In the genomic region with DNA sequence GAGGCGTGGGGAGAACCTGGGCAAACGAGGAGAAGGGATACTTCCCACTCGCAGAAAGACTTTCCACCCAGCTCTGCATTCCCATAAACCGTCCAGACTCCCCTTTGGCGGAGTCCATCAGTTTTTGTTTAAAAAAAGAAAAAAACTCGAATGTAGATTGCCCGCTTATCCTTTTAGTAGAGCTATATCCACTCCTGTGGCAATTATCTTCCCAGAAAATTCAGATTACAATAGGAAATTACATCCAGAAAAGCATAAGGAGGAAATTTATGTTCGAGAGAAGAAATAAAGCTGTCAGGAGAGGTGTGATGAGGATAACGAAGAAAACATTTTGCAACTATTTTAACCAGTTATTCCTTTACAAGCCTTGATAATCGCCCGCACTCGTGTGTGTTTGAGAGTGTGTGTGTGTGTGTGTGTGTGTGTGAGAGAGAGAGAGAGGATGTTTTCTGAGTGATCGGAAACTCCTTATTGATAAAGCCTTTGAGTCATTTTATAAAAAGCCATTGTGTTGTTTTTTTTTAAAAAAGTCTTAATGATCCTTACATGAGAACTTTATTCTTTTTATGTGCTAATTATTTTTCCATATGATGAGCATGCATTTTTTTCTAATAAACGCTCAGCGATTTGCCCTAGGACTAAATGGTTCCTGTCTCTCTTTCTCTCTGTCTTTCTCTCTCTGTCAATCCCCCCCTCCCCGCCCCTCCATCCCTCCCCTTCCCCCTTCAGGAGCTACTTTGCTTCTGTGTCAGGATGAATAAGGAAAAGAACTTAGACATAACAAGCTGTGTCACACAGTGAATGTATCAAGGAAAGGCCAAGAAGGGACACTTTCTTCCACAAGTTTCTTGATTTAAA, we compare ENCODE assay signal across 2 cellular contexts.
TF ChIP-seq lines count a peak whose summit lies in the region.

No MANE protein-coding gene starts in this region.

TF ChIP-seq in K562, 482 proteins besides CTCF, POLR2A, EP300 and RAD21 (continued from another document and continues in another):
- peak; percentile 20 for TF ChIP-seq ARHGAP35 (IDR thresholded peaks at IDR 0.05; ENCODE audit: partially characterized antibody)
- 0 out of 2 replicates have a peak, but pooled peaks have one; percentile 54 for TF ChIP-seq OTX1 (CRISPR knock-in tag; IDR thresholded peaks at IDR 0.05)
- no peak for TF ChIP-seq GTF2E2 (tag; IDR thresholded peaks at IDR 0.05)
- TF ChIP-seq, protein P1, sequence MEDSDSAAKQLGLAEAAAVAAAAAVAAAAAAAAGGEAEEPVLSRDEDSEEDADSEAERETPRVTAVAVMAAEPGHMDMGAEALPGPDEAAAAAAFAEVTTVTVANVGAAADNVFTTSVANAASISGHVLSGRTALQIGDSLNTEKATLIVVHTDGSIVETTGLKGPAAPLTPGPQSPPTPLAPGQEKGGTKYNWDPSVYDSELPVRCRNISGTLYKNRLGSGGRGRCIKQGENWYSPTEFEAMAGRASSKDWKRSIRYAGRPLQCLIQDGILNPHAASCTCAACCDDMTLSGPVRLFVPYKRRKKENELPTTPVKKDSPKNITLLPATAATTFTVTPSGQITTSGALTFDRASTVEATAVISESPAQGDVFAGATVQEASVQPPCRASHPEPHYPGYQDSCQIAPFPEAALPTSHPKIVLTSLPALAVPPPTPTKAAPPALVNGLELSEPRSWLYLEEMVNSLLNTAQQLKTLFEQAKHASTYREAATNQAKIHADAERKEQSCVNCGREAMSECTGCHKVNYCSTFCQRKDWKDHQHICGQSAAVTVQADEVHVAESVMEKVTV (CRISPR knock-in tag; IDR thresholded peaks at IDR 0.05), result 0 out of 2 replicates have a peak, but pooled peaks have one; percentile 2
- TF ChIP-seq, protein P2, sequence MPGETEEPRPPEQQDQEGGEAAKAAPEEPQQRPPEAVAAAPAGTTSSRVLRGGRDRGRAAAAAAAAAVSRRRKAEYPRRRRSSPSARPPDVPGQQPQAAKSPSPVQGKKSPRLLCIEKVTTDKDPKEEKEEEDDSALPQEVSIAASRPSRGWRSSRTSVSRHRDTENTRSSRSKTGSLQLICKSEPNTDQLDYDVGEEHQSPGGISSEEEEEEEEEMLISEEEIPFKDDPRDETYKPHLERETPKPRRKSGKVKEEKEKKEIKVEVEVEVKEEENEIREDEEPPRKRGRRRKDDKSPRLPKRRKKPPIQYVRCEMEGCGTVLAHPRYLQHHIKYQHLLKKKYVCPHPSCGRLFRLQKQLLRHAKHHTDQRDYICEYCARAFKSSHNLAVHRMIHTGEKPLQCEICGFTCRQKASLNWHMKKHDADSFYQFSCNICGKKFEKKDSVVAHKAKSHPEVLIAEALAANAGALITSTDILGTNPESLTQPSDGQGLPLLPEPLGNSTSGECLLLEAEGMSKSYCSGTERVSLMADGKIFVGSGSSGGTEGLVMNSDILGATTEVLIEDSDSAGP (CRISPR knock-in tag; IDR thresholded peaks at IDR 0.05), result no peak
- TF ChIP-seq, protein P3, sequence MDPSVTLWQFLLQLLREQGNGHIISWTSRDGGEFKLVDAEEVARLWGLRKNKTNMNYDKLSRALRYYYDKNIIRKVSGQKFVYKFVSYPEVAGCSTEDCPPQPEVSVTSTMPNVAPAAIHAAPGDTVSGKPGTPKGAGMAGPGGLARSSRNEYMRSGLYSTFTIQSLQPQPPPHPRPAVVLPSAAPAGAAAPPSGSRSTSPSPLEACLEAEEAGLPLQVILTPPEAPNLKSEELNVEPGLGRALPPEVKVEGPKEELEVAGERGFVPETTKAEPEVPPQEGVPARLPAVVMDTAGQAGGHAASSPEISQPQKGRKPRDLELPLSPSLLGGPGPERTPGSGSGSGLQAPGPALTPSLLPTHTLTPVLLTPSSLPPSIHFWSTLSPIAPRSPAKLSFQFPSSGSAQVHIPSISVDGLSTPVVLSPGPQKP (CRISPR knock-in tag; IDR thresholded peaks at IDR 0.05), result no peak
- TF ChIP-seq KAT7 (CRISPR knock-in tag; IDR thresholded peaks at IDR 0.05; ENCODE audit: borderline replicate concordance), result peak; percentile 43; the same call in 1 of the 2 replicates
- TF ChIP-seq THRAP3 (IDR thresholded peaks at IDR 0.05; ENCODE audit: borderline replicate concordance), result peak; percentile 90
- TF ChIP-seq MAFG (tag; conservative IDR thresholded peaks at IDR 0.05), result peak; percentile 58
- no peak for TF ChIP-seq EZH2 (IDR thresholded peaks at IDR 0.05; ENCODE audit: borderline replicate concordance, low read depth, low read length)
- peak; percentile 26 for TF ChIP-seq CHD1 (IDR thresholded peaks at IDR 0.05; ENCODE audit: low read length)
- TF ChIP-seq NFRKB (IDR thresholded peaks at IDR 0.05; ENCODE audit: low read depth), result peak; percentile 39; the same call in 1 of the 2 replicates
- no peak for TF ChIP-seq KDM1A (IDR thresholded peaks at IDR 0.05)
- TF ChIP-seq DPF2 (IDR thresholded peaks at IDR 0.05), result peak; percentile 61
- no peak for TF ChIP-seq ZNF217 (CRISPR knock-in tag; IDR thresholded peaks at IDR 0.05)
- TF ChIP-seq, protein P4, sequence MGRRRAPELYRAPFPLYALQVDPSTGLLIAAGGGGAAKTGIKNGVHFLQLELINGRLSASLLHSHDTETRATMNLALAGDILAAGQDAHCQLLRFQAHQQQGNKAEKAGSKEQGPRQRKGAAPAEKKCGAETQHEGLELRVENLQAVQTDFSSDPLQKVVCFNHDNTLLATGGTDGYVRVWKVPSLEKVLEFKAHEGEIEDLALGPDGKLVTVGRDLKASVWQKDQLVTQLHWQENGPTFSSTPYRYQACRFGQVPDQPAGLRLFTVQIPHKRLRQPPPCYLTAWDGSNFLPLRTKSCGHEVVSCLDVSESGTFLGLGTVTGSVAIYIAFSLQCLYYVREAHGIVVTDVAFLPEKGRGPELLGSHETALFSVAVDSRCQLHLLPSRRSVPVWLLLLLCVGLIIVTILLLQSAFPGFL (CRISPR knock-in tag; IDR thresholded peaks at IDR 0.05), result no peak

TF ChIP-seq in HepG2, 621 proteins besides CTCF, POLR2A, EP300 and RAD21 (continued from another document and continues in another):
- TF ChIP-seq, protein P5, sequence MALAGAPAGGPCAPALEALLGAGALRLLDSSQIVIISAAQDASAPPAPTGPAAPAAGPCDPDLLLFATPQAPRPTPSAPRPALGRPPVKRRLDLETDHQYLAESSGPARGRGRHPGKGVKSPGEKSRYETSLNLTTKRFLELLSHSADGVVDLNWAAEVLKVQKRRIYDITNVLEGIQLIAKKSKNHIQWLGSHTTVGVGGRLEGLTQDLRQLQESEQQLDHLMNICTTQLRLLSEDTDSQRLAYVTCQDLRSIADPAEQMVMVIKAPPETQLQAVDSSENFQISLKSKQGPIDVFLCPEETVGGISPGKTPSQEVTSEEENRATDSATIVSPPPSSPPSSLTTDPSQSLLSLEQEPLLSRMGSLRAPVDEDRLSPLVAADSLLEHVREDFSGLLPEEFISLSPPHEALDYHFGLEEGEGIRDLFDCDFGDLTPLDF (CRISPR knock-in tag; IDR thresholded peaks at IDR 0.05), result 0 out of 2 replicates have a peak, but pooled peaks have one; percentile 45
- TF ChIP-seq, protein P6, sequence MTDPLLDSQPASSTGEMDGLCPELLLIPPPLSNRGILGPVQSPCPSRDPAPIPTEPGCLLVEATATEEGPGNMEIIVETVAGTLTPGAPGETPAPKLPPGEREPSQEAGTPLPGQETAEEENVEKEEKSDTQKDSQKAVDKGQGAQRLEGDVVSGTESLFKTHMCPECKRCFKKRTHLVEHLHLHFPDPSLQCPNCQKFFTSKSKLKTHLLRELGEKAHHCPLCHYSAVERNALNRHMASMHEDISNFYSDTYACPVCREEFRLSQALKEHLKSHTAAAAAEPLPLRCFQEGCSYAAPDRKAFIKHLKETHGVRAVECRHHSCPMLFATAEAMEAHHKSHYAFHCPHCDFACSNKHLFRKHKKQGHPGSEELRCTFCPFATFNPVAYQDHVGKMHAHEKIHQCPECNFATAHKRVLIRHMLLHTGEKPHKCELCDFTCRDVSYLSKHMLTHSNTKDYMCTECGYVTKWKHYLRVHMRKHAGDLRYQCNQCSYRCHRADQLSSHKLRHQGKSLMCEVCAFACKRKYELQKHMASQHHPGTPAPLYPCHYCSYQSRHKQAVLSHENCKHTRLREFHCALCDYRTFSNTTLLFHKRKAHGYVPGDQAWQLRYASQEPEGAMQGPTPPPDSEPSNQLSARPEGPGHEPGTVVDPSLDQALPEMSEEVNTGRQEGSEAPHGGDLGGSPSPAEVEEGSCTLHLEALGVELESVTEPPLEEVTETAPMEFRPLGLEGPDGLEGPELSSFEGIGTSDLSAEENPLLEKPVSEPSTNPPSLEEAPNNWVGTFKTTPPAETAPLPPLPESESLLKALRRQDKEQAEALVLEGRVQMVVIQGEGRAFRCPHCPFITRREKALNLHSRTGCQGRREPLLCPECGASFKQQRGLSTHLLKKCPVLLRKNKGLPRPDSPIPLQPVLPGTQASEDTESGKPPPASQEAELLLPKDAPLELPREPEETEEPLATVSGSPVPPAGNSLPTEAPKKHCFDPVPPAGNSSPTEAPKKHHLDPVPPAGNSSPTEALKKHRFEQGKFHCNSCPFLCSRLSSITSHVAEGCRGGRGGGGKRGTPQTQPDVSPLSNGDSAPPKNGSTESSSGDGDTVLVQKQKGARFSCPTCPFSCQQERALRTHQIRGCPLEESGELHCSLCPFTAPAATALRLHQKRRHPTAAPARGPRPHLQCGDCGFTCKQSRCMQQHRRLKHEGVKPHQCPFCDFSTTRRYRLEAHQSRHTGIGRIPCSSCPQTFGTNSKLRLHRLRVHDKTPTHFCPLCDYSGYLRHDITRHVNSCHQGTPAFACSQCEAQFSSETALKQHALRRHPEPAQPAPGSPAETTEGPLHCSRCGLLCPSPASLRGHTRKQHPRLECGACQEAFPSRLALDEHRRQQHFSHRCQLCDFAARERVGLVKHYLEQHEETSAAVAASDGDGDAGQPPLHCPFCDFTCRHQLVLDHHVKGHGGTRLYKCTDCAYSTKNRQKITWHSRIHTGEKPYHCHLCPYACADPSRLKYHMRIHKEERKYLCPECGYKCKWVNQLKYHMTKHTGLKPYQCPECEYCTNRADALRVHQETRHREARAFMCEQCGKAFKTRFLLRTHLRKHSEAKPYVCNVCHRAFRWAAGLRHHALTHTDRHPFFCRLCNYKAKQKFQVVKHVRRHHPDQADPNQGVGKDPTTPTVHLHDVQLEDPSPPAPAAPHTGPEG (CRISPR knock-in tag; IDR thresholded peaks at IDR 0.05), result peak; percentile 13; the same call in 1 of the 2 replicates
- TF ChIP-seq NFIC (IDR thresholded peaks at IDR 0.05; ENCODE audit: low read length), result 0 out of 2 replicates have a peak, but pooled peaks have one; percentile 42
- TF ChIP-seq SRY (CRISPR knock-in tag; IDR thresholded peaks at IDR 0.05), result no peak
- TF ChIP-seq, protein P7, sequence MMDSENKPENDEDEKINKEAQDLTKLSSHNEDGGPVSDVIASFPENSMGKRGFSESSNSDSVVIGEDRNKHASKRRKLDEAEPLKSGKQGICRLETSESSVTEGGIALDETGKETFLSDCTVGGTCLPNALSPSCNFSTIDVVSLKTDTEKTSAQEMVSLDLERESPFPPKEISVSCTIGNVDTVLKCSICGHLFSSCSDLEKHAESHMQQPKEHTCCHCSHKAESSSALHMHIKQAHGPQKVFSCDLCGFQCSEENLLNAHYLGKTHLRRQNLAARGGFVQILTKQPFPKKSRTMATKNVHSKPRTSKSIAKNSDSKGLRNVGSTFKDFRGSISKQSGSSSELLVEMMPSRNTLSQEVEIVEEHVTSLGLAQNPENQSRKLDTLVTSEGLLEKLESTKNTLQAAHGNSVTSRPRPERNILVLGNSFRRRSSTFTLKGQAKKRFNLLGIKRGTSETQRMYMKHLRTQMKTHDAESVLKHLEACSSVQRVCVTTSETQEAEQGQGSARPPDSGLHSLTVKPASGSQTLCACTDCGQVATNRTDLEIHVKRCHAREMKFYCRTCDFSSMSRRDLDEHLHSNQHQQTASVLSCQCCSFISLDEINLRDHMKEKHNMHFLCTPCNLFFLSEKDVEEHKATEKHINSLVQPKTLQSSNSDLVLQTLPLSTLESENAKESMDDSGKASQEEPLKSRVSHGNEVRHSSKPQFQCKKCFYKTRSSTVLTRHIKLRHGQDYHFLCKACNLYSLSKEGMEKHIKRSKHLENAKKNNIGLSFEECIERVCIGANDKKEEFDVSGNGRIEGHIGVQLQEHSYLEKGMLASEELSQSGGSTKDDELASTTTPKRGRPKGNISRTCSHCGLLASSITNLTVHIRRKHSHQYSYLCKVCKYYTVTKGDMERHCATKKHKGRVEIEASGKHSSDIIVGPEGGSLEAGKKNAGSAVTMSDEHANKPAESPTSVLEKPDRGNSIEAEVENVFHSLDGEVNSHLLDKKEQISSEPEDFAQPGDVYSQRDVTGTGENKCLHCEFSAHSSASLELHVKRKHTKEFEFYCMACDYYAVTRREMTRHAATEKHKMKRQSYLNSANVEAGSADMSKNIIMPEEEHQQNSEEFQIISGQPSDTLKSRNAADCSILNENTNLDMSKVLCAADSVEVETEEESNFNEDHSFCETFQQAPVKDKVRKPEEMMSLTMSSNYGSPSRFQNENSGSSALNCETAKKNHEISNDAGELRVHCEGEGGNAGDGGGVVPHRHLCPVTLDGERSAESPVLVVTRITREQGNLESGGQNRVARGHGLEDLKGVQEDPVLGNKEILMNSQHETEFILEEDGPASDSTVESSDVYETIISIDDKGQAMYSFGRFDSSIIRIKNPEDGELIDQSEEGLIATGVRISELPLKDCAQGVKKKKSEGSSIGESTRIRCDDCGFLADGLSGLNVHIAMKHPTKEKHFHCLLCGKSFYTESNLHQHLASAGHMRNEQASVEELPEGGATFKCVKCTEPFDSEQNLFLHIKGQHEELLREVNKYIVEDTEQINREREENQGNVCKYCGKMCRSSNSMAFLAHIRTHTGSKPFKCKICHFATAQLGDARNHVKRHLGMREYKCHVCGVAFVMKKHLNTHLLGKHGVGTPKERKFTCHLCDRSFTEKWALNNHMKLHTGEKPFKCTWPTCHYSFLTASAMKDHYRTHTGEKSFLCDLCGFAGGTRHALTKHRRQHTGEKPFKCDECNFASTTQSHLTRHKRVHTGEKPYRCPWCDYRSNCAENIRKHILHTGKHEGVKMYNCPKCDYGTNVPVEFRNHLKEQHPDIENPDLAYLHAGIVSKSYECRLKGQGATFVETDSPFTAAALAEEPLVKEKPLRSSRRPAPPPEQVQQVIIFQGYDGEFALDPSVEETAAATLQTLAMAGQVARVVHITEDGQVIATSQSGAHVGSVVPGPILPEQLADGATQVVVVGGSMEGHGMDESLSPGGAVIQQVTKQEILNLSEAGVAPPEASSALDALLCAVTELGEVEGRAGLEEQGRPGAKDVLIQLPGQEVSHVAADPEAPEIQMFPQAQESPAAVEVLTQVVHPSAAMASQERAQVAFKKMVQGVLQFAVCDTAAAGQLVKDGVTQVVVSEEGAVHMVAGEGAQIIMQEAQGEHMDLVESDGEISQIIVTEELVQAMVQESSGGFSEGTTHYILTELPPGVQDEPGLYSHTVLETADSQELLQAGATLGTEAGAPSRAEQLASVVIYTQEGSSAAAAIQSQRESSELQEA (CRISPR knock-in tag; IDR thresholded peaks at IDR 0.05; ENCODE audit: not compliant biosample characterization), result peak; percentile 2
- no peak for TF ChIP-seq ZNF619 (CRISPR knock-in tag; IDR thresholded peaks at IDR 0.05)
- no peak for TF ChIP-seq KLF9 (CRISPR knock-in tag; IDR thresholded peaks at IDR 0.05; ENCODE audit: low read depth)
- no peak for TF ChIP-seq ETV5 (CRISPR knock-in tag; IDR thresholded peaks at IDR 0.05; ENCODE audit: borderline replicate concordance)
- TF ChIP-seq, protein P8, sequence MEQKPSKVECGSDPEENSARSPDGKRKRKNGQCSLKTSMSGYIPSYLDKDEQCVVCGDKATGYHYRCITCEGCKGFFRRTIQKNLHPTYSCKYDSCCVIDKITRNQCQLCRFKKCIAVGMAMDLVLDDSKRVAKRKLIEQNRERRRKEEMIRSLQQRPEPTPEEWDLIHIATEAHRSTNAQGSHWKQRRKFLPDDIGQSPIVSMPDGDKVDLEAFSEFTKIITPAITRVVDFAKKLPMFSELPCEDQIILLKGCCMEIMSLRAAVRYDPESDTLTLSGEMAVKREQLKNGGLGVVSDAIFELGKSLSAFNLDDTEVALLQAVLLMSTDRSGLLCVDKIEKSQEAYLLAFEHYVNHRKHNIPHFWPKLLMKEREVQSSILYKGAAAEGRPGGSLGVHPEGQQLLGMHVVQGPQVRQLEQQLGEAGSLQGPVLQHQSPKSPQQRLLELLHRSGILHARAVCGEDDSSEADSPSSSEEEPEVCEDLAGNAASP (CRISPR knock-in tag; IDR thresholded peaks at IDR 0.05; ENCODE audit: borderline replicate concordance), result no peak
- TF ChIP-seq ZNF737 (CRISPR knock-in tag; IDR thresholded peaks at IDR 0.05; ENCODE audit: borderline replicate concordance), result no peak
- TF ChIP-seq HES4 (CRISPR knock-in tag; IDR thresholded peaks at IDR 0.05; ENCODE audit: borderline replicate concordance), result no peak
